Comparison of ENCODE assay signal across 2 cellular contexts in the genomic region with DNA sequence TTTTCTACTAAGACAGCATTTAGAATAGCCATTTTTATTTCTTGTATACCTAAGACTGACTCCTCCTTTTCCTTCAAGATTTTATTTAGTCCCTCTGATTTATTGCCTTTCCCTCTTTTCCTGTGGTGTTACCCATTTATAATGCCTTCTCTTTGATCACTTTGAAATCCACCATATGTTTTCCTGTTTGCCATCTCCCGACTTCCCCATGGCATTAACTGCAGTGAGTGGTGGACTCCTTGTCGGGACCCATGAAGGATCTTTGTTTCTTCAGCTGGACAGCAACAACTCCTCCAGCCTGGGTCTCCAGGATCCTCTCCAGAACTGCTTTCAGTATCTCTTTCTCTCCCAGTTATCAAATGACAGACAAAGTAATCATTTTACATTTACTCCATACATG.
TF ChIP-seq lines count a peak whose summit lies in the region.

No MANE protein-coding gene starts in this region.

TF ChIP-seq in HEK293, 187 proteins besides CTCF, POLR2A, EP300 and RAD21:
- no peak for TF ChIP-seq TRIM28 (IDR thresholded peaks at IDR 0.05; ENCODE audit: borderline replicate concordance, low read length)
- TF ChIP-seq, protein P1, sequence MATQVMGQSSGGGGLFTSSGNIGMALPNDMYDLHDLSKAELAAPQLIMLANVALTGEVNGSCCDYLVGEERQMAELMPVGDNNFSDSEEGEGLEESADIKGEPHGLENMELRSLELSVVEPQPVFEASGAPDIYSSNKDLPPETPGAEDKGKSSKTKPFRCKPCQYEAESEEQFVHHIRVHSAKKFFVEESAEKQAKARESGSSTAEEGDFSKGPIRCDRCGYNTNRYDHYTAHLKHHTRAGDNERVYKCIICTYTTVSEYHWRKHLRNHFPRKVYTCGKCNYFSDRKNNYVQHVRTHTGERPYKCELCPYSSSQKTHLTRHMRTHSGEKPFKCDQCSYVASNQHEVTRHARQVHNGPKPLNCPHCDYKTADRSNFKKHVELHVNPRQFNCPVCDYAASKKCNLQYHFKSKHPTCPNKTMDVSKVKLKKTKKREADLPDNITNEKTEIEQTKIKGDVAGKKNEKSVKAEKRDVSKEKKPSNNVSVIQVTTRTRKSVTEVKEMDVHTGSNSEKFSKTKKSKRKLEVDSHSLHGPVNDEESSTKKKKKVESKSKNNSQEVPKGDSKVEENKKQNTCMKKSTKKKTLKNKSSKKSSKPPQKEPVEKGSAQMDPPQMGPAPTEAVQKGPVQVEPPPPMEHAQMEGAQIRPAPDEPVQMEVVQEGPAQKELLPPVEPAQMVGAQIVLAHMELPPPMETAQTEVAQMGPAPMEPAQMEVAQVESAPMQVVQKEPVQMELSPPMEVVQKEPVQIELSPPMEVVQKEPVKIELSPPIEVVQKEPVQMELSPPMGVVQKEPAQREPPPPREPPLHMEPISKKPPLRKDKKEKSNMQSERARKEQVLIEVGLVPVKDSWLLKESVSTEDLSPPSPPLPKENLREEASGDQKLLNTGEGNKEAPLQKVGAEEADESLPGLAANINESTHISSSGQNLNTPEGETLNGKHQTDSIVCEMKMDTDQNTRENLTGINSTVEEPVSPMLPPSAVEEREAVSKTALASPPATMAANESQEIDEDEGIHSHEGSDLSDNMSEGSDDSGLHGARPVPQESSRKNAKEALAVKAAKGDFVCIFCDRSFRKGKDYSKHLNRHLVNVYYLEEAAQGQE (tag by site-specific recombination; IDR thresholded peaks at IDR 0.05) = 0 out of 2 replicates have a peak, but pooled peaks have one; percentile 17
- no peak for TF ChIP-seq ZXDB (tag by site-specific recombination; IDR thresholded peaks at IDR 0.05)

TF ChIP-seq in H1, 55 proteins besides CTCF, POLR2A, EP300 and RAD21:
- TF ChIP-seq CHD7 (IDR thresholded peaks at IDR 0.05; ENCODE audit: insufficient replicate concordance, low read length) (no peak), HDAC6 (IDR thresholded peaks at IDR 0.05; ENCODE audit: low read depth, low read length) (no peak), SIX5 (IDR thresholded peaks at IDR 0.05; ENCODE audit: low read depth, low read length) (no peak), ASH2L (IDR thresholded peaks at IDR 0.05; ENCODE audit: low read length) (no peak), RNF2 (IDR thresholded peaks at IDR 0.05; ENCODE audit: borderline replicate concordance, low read depth, low read length, missing control alignments, poor library complexity, severe bottlenecking) (no peak), BCL11A (IDR thresholded peaks at IDR 0.05; ENCODE audit: low read depth in 2 of 2, low read length in 2 of 2) (no peak), RFX5 (IDR thresholded peaks at IDR 0.05; ENCODE audit: borderline replicate concordance, low read depth, low read length) (no peak), BACH1 (IDR thresholded peaks at IDR 0.05; ENCODE audit: low read length) (no peak), GABPA (IDR thresholded peaks at IDR 0.05; ENCODE audit: borderline replicate concordance, insufficient read depth, low read length) (no peak), NANOG (IDR thresholded peaks at IDR 0.05; ENCODE audit: insufficient read depth, low read depth, low read length, poor library complexity, severe bottlenecking) (no peak)
